8 cellular contexts compared by ENCODE assay signal in genomic region chr1:36306210-36306901, GRCh38. TPM values are rescaled to one million over a fixed set of nuclear protein-coding genes. Genes with fewer than 3 reads are reported as not detected.
DNase-seq lines count a peak whose midpoint lies in the region; ATAC-seq and TF ChIP-seq lines count a peak whose summit lies in the region.

Gene SH3D21 (plus strand): TSS chr1:36306368. CDS start chr1:36306421, 53 bp downstream.

- H3K9me3 ChIP-seq in muscle layer of colon (ENCODE audit: low read length) (no peaks in the 10 kb centered on the region), uterus (no peaks in the 10 kb centered on the region)

- peak within 1 kb of the TSS; percentile 81 for H3K4me2 ChIP-seq in GM23338

- H3K27ac ChIP-seq in GM23338 (ENCODE audit: low read depth) (peak within 1 kb of the TSS; percentile 93), muscle layer of colon (ENCODE audit: low read depth, low read length) (peak within 1 kb of the TSS; percentile 78), uterus (peak within 1 kb of the TSS; percentile 31 to 78)

- H3K4me1 Mint-ChIP-seq in GM23338, result peaks cover 13% of the 10 kb centered on the region
- H3K4me1 Mint-ChIP-seq in effector memory CD8-positive, alpha-beta T cell (ENCODE audit: low read depth in 2 of 2), result peaks cover 9 to 12% of the 10 kb centered on the region in 2 donors

- no peak for TF ChIP-seq POLR2A in uterus (IDR thresholded peaks at IDR 0.05)

- TF ChIP-seq CTCF in GM12864 (IDR thresholded peaks at IDR 0.05; ENCODE audit: low read depth, low read length, missing control alignments) (no peak), GM23338 (conservative IDR thresholded peaks at IDR 0.05; ENCODE audit: low read depth in 2 of 2) (peak; percentile 8 to 40; a peak in 1 of 4 replicates), LNCaP clone FGC (IDR thresholded peaks at IDR 0.05; ENCODE audit: control insufficient read depth, extremely low read depth, insufficient read depth) (peak; percentile 21; the same call in 1 of the 2 replicates), uterus (IDR thresholded peaks at IDR 0.05) (peak in 2 of 4 experiments; percentile 3 to 8)

- intact Hi-C loops in uterus (cut with DNase I; ENCODE audit: low total_unique reads), result no loop called here

- H3K4me1 ChIP-seq in GM23338 (ENCODE audit: insufficient read depth), result peaks cover 12% of the 10 kb centered on the region
- peaks cover 7% of the 10 kb centered on the region for H3K4me1 ChIP-seq in muscle layer of colon (ENCODE audit: insufficient read depth, low read length)
- H3K4me1 ChIP-seq in uterus, result peaks cover 0 to 16% of the 10 kb centered on the region in 2 donors

- peaks cover 53% of the 10 kb centered on the region for H3K36me3 Mint-ChIP-seq in GM23338 (ENCODE audit: low read depth)
- peaks cover 54% of the 10 kb centered on the region for H3K36me3 Mint-ChIP-seq in effector memory CD8-positive, alpha-beta T cell (ENCODE audit: insufficient read depth)

- peak; percentile 87 for ATAC-seq in GM23338
- peak; percentile 50 for ATAC-seq in effector memory CD8-positive, alpha-beta T cell (replicated peaks)

- H3K9me3 Mint-ChIP-seq in GM23338, result no peaks in the 10 kb centered on the region
- H3K9me3 Mint-ChIP-seq in effector memory CD8-positive, alpha-beta T cell, result no peaks in the 10 kb centered on the region

- no peaks in the 10 kb centered on the region for H3K9me2 ChIP-seq in GM23338 (ENCODE audit: insufficient read depth)

- peak within 1 kb of the TSS; percentile 66 for H3K4me3 ChIP-seq in GM12864 (ENCODE audit: low read depth, low read length)
- peak within 1 kb of the TSS; percentile 76 for H3K4me3 ChIP-seq in GM23338
- H3K4me3 ChIP-seq in LNCaP clone FGC (ENCODE audit: low read depth, low read length), result peak within 1 kb of the TSS; percentile 77
- H3K4me3 ChIP-seq in muscle layer of colon (ENCODE audit: low read depth in 1 of 2, low read length in 2 of 2), result peak within 1 kb of the TSS; percentile 64 to 75
- peak within 1 kb of the TSS; percentile 58 to 65 for H3K4me3 ChIP-seq in uterus

- DNase-seq in GM12864 (ENCODE audit: low read depth), result no peak
- DNase-seq in GM23338 (ENCODE audit: low spot score), result peak; percentile 92
- DNase-seq in LNCaP clone FGC (ENCODE audit: low read depth), result no peak
- peak; percentile 50 for DNase-seq in activated CD4-positive, CD25-positive, alpha-beta regulatory T cell treated with anti-CD3 and anti-CD28 coated beads, Interleukin-2, amount 50 U/mL, for 72 hours
- DNase-seq in effector memory CD8-positive, alpha-beta T cell, result peak; percentile 29 to 39 (median 37)
- DNase-seq in uterus, result peak; percentile 44 to 48
- no peak for DNase-seq in AG08395 (ENCODE audit: low spot score)

- H3K79me2 ChIP-seq in GM23338 (replicated peaks; ENCODE audit: insufficient read depth), result no peaks in the 10 kb centered on the region

- H3K9ac ChIP-seq in muscle layer of colon (ENCODE audit: low read length), result peak within 1 kb of the TSS; percentile 33

- peak within 1 kb of the TSS; percentile 93 for H3K4me3 Mint-ChIP-seq in GM23338
- peak within 1 kb of the TSS; percentile 88 to 95 for H3K4me3 Mint-ChIP-seq in effector memory CD8-positive, alpha-beta T cell

- H4K20me1 ChIP-seq in GM23338 (replicated peaks; ENCODE audit: insufficient read depth), result peaks cover 12% of the 10 kb centered on the region

- peak within 1 kb of the TSS; percentile 86 for H3K27ac Mint-ChIP-seq in GM23338
- peak within 1 kb of the TSS; percentile 56 to 90 for H3K27ac Mint-ChIP-seq in effector memory CD8-positive, alpha-beta T cell

- H3K36me3 ChIP-seq in GM23338 (ENCODE audit: insufficient read depth), result peaks cover 16% of the 10 kb centered on the region
- peaks cover 23% of the 10 kb centered on the region for H3K36me3 ChIP-seq in muscle layer of colon (ENCODE audit: insufficient read depth, low read length)
- no peaks in the 10 kb centered on the region for H3K36me3 ChIP-seq in uterus

- peaks cover 12% of the 10 kb centered on the region for H3F3A ChIP-seq in GM23338 (replicated peaks; ENCODE audit: low read depth)

- H3K27me3 Mint-ChIP-seq in GM23338 (ENCODE audit: insufficient read depth, low read depth, poor library complexity), result peaks cover 14% of the 10 kb centered on the region
- H3K27me3 Mint-ChIP-seq in effector memory CD8-positive, alpha-beta T cell, result no peaks in the 10 kb centered on the region

- H2AFZ ChIP-seq in GM23338, result peak within 1 kb of the TSS; percentile 94

- H3K27me3 ChIP-seq in GM23338 (ENCODE audit: insufficient read depth), result no peaks in the 10 kb centered on the region
- H3K27me3 ChIP-seq in muscle layer of colon (ENCODE audit: control insufficient read depth in 1 of 2, insufficient read depth in 2 of 2, low read length in 2 of 2), result no peaks in the 10 kb centered on the region
- no peaks in the 10 kb centered on the region for H3K27me3 ChIP-seq in uterus

TF ChIP-seq in GM23338, 12 proteins besides CTCF, POLR2A, EP300 and RAD21:
- TF ChIP-seq REST (IDR thresholded peaks at IDR 0.05; ENCODE audit: unreplicated experiment), result no peak
- TF ChIP-seq EZH2phosphoT487 (IDR thresholded peaks at IDR 0.05; ENCODE audit: unreplicated experiment), result no peak
- peak; percentile 72 for TF ChIP-seq POLR2AphosphoS5 (IDR thresholded peaks at IDR 0.05; ENCODE audit: low read depth)

RNA-seq across cellular contexts. Expression of gene SH3D21, which starts in this region (rescaled TPM):
- 4.4 and 6.3 TPM in 2 replicates for total RNA-seq in GM23338 (2014; rRNA removed; shearing (Covaris generic))
- polyA plus RNA-seq in GM23338 (2016; fragmentation: Nextera tagmentation; extraction: Ambion mirVana), result 3.1 and 3.7 TPM in 2 replicates
- total RNA-seq in uterus, result 10 to 100 TPM in 2 of 4 donors, not detected in 2; 11.3 to 11.8 TPM

Comparison
In these comparisons a context has a peak if more than half of its experiments do, and no peak if none do; other contexts are left out.
1. DNase-seq: peak in GM23338 (single experiment), activated CD4-positive, CD25-positive, alpha-beta regulatory T cell treated with anti-CD3 and anti-CD28 coated beads, Interleukin-2, amount 50 U/mL, for 72 hours (single experiment), effector memory CD8-positive, alpha-beta T cell (3 of 3) and uterus (2 of 2); none in GM12864 (single experiment), LNCaP clone FGC (single experiment) and AG08395 (single experiment).
2. Peak in every context shown above with its lines, with median percentiles within 50 percentile points of each other: H3K4me3 ChIP-seq and H3K27ac ChIP-seq.